ENCODE assay signal across 1 cellular context in the genomic region with DNA sequence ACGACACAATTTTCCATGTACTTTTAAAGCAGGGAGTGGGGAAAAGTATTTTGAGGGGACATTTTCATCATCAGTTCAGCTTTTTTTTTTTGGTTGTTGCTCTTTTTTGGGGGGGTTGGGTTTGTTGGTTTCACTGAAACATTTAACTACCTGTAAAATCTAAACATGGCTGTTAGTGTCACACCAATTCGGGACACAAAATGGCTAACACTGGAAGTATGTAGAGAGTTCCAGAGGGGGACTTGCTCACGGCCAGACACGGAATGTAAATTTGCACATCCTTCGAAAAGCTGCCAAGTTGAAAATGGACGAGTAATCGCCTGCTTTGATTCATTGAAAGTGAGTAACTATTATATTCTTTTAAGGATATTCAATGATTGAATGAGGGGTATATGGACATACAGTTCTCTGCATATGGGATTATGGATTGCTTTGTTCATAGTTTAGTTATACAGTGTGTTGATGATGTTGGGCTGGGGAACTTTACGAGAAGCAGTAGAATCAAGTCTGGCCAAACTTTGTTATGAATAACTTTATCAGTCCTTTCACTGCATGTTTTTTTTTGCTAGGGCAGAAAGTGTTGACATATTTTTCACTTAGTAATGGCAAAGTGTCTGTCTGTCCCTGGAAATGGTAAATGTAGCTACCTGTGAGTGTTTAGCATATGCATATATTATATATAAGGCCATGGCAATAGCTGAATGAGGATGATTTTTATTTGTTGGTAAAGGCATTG.
TF ChIP-seq lines count a peak whose summit lies in the region.

No MANE protein-coding gene starts in this region.

TF ChIP-seq in IMR-90, 13 proteins besides CTCF, POLR2A, EP300 and RAD21:
- TF ChIP-seq MAZ (IDR thresholded peaks at IDR 0.05; ENCODE audit: borderline replicate concordance, low read depth, low read length) (no peak), RFX5 (IDR thresholded peaks at IDR 0.05; ENCODE audit: low read depth, low read length) (no peak), NFE2L2 (IDR thresholded peaks at IDR 0.05; ENCODE audit: low read depth, low read length) (no peak), SMC3 (IDR thresholded peaks at IDR 0.05; ENCODE audit: low read depth, low read length) (no peak), MXI1 (IDR thresholded peaks at IDR 0.05; ENCODE audit: borderline replicate concordance, low read depth, low read length) (no peak), FOS (IDR thresholded peaks at IDR 0.05; ENCODE audit: low read depth, low read length) (no peak), MAFK (IDR thresholded peaks at IDR 0.05; ENCODE audit: low read depth, low read length) (no peak), RCOR1 (IDR thresholded peaks at IDR 0.05; ENCODE audit: insufficient replicate concordance, low read length) (no peak), BHLHE40 (IDR thresholded peaks at IDR 0.05; ENCODE audit: low read depth, low read length) (no peak), CEBPB (IDR thresholded peaks at IDR 0.05; ENCODE audit: low read depth, low read length) (no peak), CHD1 (IDR thresholded peaks at IDR 0.05; ENCODE audit: low read depth, low read length) (no peak)
- TF ChIP-seq, protein P1, sequence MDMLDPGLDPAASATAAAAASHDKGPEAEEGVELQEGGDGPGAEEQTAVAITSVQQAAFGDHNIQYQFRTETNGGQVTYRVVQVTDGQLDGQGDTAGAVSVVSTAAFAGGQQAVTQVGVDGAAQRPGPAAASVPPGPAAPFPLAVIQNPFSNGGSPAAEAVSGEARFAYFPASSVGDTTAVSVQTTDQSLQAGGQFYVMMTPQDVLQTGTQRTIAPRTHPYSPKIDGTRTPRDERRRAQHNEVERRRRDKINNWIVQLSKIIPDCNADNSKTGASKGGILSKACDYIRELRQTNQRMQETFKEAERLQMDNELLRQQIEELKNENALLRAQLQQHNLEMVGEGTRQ (IDR thresholded peaks at IDR 0.05; ENCODE audit: low read depth, low read length), result no peak
- TF ChIP-seq, protein P2, sequence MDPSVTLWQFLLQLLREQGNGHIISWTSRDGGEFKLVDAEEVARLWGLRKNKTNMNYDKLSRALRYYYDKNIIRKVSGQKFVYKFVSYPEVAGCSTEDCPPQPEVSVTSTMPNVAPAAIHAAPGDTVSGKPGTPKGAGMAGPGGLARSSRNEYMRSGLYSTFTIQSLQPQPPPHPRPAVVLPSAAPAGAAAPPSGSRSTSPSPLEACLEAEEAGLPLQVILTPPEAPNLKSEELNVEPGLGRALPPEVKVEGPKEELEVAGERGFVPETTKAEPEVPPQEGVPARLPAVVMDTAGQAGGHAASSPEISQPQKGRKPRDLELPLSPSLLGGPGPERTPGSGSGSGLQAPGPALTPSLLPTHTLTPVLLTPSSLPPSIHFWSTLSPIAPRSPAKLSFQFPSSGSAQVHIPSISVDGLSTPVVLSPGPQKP (IDR thresholded peaks at IDR 0.05; ENCODE audit: borderline replicate concordance, low read depth, low read length), result no peak
